8 cellular contexts compared by ENCODE assay signal in genomic region chr19:58388175-58388526, GRCh38. TPM values are rescaled to one million over a fixed set of nuclear protein-coding genes. Genes with fewer than 3 reads are reported as not detected.
DNase-seq lines count a peak whose midpoint lies in the region; ATAC-seq, FAIRE-seq and TF ChIP-seq lines count a peak whose summit lies in the region.

No MANE protein-coding gene starts in this region.

- TF ChIP-seq POLR2A in HepG2 (IDR thresholded peaks at IDR 0.05; ENCODE audit: insufficient read depth in 1 of 2, low read depth in 2 of 2, low read length in 2 of 2) = no peak

- in situ Hi-C loops in HepG2 (cut with HindIII; ENCODE audit: extremely low pct_ligation_motif_present, low pct_unique_long_range_greater_than_20kb) = no loop called here

- peak overlapping the region; percentile 99 for H3K27ac ChIP-seq in HepG2 (ENCODE audit: extremely low read length, insufficient read depth, low read length)
- H3K27ac ChIP-seq in tibial artery = no peak overlapping the region

- H4K20me1 ChIP-seq in HepG2 (ENCODE audit: insufficient read depth, low read length) = peaks cover 35% of the 10 kb centered on the region

- peaks cover 46% of the 10 kb centered on the region for H3K79me2 ChIP-seq in HepG2 (ENCODE audit: insufficient read depth, low read length)

- H3K4me2 ChIP-seq in HepG2 (ENCODE audit: low read depth, low read length) = peak overlapping the region; percentile 99

- H3K36me3 Mint-ChIP-seq in activated T-cell treated with anti-CD3 and anti-CD28 coated beads, Interleukin-2, amount 50 U/mL, for 72 hours (ENCODE audit: insufficient read depth in 2 of 2) = peaks cover 8 to 28% of the 10 kb centered on the region in 2 donors
- peaks cover 54% of the 10 kb centered on the region for H3K36me3 Mint-ChIP-seq in activated naive CD8-positive, alpha-beta T cell treated with anti-CD3 and anti-CD28 coated beads, Interleukin-2, amount 50 U/mL, for 24 hours (ENCODE audit: low read depth)

- BruUV-seq in HepG2 (replicated peaks; lab: Mats Ljungman, UMichigan) = no TSS peak

- TF ChIP-seq CTCF in HepG2 (CRISPR knock-in tag; IDR thresholded peaks at IDR 0.05) = no peak
- TF ChIP-seq CTCF in tibial artery (IDR thresholded peaks at IDR 0.05) = no peak

- 72% methylated on average over 2 of the region's 3 CpGs for WGBS in HepG2 (ENCODE audit: low lambda C conversion rate)

- no peaks in the 10 kb centered on the region for H3K9me3 Mint-ChIP-seq in activated T-cell treated with anti-CD3 and anti-CD28 coated beads, Interleukin-2, amount 50 U/mL, for 72 hours
- no peaks in the 10 kb centered on the region for H3K9me3 Mint-ChIP-seq in activated naive CD8-positive, alpha-beta T cell treated with anti-CD3 and anti-CD28 coated beads, Interleukin-2, amount 50 U/mL, for 24 hours

- no peak overlapping the region for H2AFZ ChIP-seq in HepG2 (ENCODE audit: low read length)

- no peak for FAIRE-seq in HepG2 (lab: Jason Lieb, UNC)

- peak overlapping the region; percentile 97 for H3K9ac ChIP-seq in HepG2 (ENCODE audit: insufficient read depth, low read depth, low read length)

- TF ChIP-seq RAD21 in HepG2 (CRISPR knock-in tag; IDR thresholded peaks at IDR 0.05) = no peak

- peak overlapping the region; percentile 83 to 98 (median 92); a peak in 5 of 6 replicates for H3K4me3 ChIP-seq in HepG2 (replicated peaks in 1 of 3; ENCODE audit: insufficient read depth in 1 of 3, low read depth in 2 of 3, low read length in 3 of 3)
- peak overlapping the region; percentile 78 to 83 for H3K4me3 ChIP-seq in tibial artery

- POLR2A ChIA-PET in HepG2 (lab: Yijun Ruan, JAX) = interaction anchor here (0.8 to 4.6 kb wide), 5 partner anchors 19 to 111 kb away, joined by 3 to 19 read pairs (median 3); partner anchors contain the start of genes ZNF497, ZNF584 and ZSCAN22

- H3K36me3 ChIP-seq in HepG2 (replicated peaks in 1 of 2; ENCODE audit: control insufficient read depth in 1 of 2, insufficient read depth in 2 of 2, low read length in 2 of 2) (peaks cover 3 to 41% of the 10 kb centered on the region in 2 experiments), tibial artery (peaks cover 26 to 51% (median 28%) of the 10 kb centered on the region in 3 donors)

- no peaks in the 10 kb centered on the region for H3K27me3 Mint-ChIP-seq in activated T-cell treated with anti-CD3 and anti-CD28 coated beads, Interleukin-2, amount 50 U/mL, for 72 hours (ENCODE audit: low read depth)
- H3K27me3 Mint-ChIP-seq in activated naive CD8-positive, alpha-beta T cell treated with anti-CD3 and anti-CD28 coated beads, Interleukin-2, amount 50 U/mL, for 24 hours = no peaks in the 10 kb centered on the region

- H3K27me3 ChIP-seq in HepG2 (ENCODE audit: control insufficient read depth in 1 of 2, insufficient read depth in 2 of 2, low read length in 2 of 2) (no peaks in the 10 kb centered on the region; a peak in 1 of 5 replicates), tibial artery (no peaks in the 10 kb centered on the region)

- TF ChIP-seq EP300 in HepG2 (IDR thresholded peaks at IDR 0.05; ENCODE audit: low read depth in 2 of 2, low read length in 2 of 2) (no peak), HepG2 (CRISPR knock-in tag; IDR thresholded peaks at IDR 0.05; ENCODE audit: borderline replicate concordance) (no peak)

- DNase-seq in activated T-cell treated with anti-CD3 and anti-CD28 coated beads, Interleukin-2, amount 50 U/mL, for 72 hours = no peak
- DNase-seq in activated T-cell treated with anti-CD3 and anti-CD28 coated beads for 4 hours = no peak
- DNase-seq in activated naive CD8-positive, alpha-beta T cell treated with anti-CD3 and anti-CD28 coated beads, Interleukin-2, amount 50 U/mL, for 24 hours = no peak
- no peak for DNase-seq in HepG2 (ENCODE audit: low spot score)
- no peak for DNase-seq in tibial artery
- DNase-seq in NCI-H526 treated with DMSO at 0.1 percent for 48 hours (lab: John Stamatoyannopoulos, UW) = no peak
- no peak for DNase-seq in NCI-H345 (lab: John Stamatoyannopoulos, UW)

- peak overlapping the region; percentile 96 for H3K4me3 Mint-ChIP-seq in activated T-cell treated with anti-CD3 and anti-CD28 coated beads, Interleukin-2, amount 50 U/mL, for 72 hours
- H3K4me3 Mint-ChIP-seq in activated naive CD8-positive, alpha-beta T cell treated with anti-CD3 and anti-CD28 coated beads, Interleukin-2, amount 50 U/mL, for 24 hours = peak overlapping the region; percentile 98

- H3K4me1 Mint-ChIP-seq in activated T-cell treated with anti-CD3 and anti-CD28 coated beads, Interleukin-2, amount 50 U/mL, for 72 hours (ENCODE audit: low read depth) = peaks cover 39% of the 10 kb centered on the region
- H3K4me1 Mint-ChIP-seq in activated naive CD8-positive, alpha-beta T cell treated with anti-CD3 and anti-CD28 coated beads, Interleukin-2, amount 50 U/mL, for 24 hours = peaks cover 55% of the 10 kb centered on the region

- ATAC-seq in activated T-cell treated with anti-CD3 and anti-CD28 coated beads, Interleukin-2, amount 50 U/mL, for 72 hours (replicated peaks in 1 of 2) = no peak
- no peak for ATAC-seq in activated naive CD8-positive, alpha-beta T cell treated with anti-CD3 and anti-CD28 coated beads, Interleukin-2, amount 50 U/mL, for 24 hours
- ATAC-seq in HepG2 (no peak), HG02642 (IDR thresholded peaks at IDR 0.05; ENCODE audit: poor library complexity, unreplicated experiment) (no peak)

- H3K9me3 ChIP-seq in HepG2 (ENCODE audit: low read length) (no peaks in the 10 kb centered on the region), tibial artery (no peaks in the 10 kb centered on the region)

- intact Hi-C loops in HepG2 (cut with micrococcal nuclease; ENCODE audit: unreplicated experiment) = loop anchor here (5.0 kb wide), 1 partner anchor 206 kb away; the partner anchor contains the start of gene ZNF274
- intact Hi-C loops in tibial artery (cut with DNase I; ENCODE audit: low total_unique reads) = no loop called here

- H3K4me1 ChIP-seq in HepG2 (ENCODE audit: insufficient read depth, low read length) (peaks cover 47% of the 10 kb centered on the region), tibial artery (peaks cover 0 to 32% (median 26%) of the 10 kb centered on the region in 4 donors)

- CTCF ChIA-PET in HepG2 (lab: Yijun Ruan, JAX; ENCODE audit: low intra/inter-chr PET ratio, low total read pairs) = no interaction called here

- H3K27ac Mint-ChIP-seq in activated T-cell treated with anti-CD3 and anti-CD28 coated beads, Interleukin-2, amount 50 U/mL, for 72 hours = peak overlapping the region; percentile 97
- H3K27ac Mint-ChIP-seq in activated naive CD8-positive, alpha-beta T cell treated with anti-CD3 and anti-CD28 coated beads, Interleukin-2, amount 50 U/mL, for 24 hours = peak overlapping the region; percentile 99

RNA-seq across cellular contexts. Expression of gene RPS5, which starts 1.1 kb away (rescaled TPM):
- 1,000 to 10,000 TPM; 1,499 to 1,539 TPM for total RNA-seq in activated T-cell treated with anti-CD3 and anti-CD28 coated beads, Interleukin-2, amount 50 U/mL, for 72 hours
- 1,544 and 1,715 TPM in 2 replicates for total RNA-seq in HepG2 (2016; rRNA removed; fragmentation: Illumina TruSeq; extraction: Trizol)
- total RNA-seq in HepG2 (2016; cell fraction: cytosol; rRNA removed; fragmentation: Illumina TruSeq; extraction: Trizol; ENCODE audit: low read depth) = 2,017 and 2,110 TPM in 2 replicates
- 1,517 and 1,921 TPM in 2 replicates for total RNA-seq in HepG2 (2016; cell fraction: insoluble cytoplasmic fraction; rRNA removed; fragmentation: Illumina TruSeq; extraction: Trizol)
- total RNA-seq in HepG2 (2016; cell fraction: membrane; rRNA removed; fragmentation: Illumina TruSeq; extraction: Trizol) = 2,939 and 3,145 TPM in 2 replicates
- 614 and 724 TPM in 2 replicates for total RNA-seq in HepG2 (2016; cell fraction: nucleus; rRNA removed; fragmentation: Illumina TruSeq; extraction: Trizol)
- polyA plus RNA-seq in HepG2 (2011; rRNA removed) = 4,145 and 4,408 TPM in 2 replicates
- 3,539 and 5,584 TPM in 2 replicates for polyA plus RNA-seq in HepG2 (2011; cell fraction: cytosol; rRNA removed)
- 1,780 and 1,928 TPM in 2 replicates for polyA plus RNA-seq in HepG2 (2011; cell fraction: nucleus; rRNA removed)
- 1,706 and 1,819 TPM in 2 replicates for polyA plus RNA-seq in HepG2 (2012)
- polyA plus RNA-seq in HepG2 (2016; cell fraction: cytosol; fragmentation: Illumina TruSeq; extraction: Trizol; ENCODE audit: low read depth) = 2,310 and 2,596 TPM in 2 replicates
- polyA plus RNA-seq in HepG2 (2016; cell fraction: insoluble cytoplasmic fraction; fragmentation: Illumina TruSeq; extraction: Trizol; ENCODE audit: low read depth) = 1,782 and 1,827 TPM in 2 replicates
- polyA plus RNA-seq in HepG2 (2016; cell fraction: membrane; fragmentation: Illumina TruSeq; extraction: Trizol; ENCODE audit: low read depth) = 3,073 and 3,180 TPM in 2 replicates
- 1,095 and 1,142 TPM in 2 replicates for polyA plus RNA-seq in HepG2 (2016; cell fraction: nucleus; fragmentation: Illumina TruSeq; extraction: Trizol; ENCODE audit: insufficient read depth, low read depth)
- polyA minus RNA-seq in HepG2 (2011; rRNA and poly(A)+ RNA removed; ENCODE audit: low replicate concordance) = 2,710 and 3,749 TPM in 2 replicates
- polyA minus RNA-seq in HepG2 (2011; cell fraction: cytosol; rRNA and poly(A)+ RNA removed) = 541 and 557 TPM in 2 replicates
- 340 and 381 TPM in 2 replicates for polyA minus RNA-seq in HepG2 (2011; cell fraction: nucleus; rRNA and poly(A)+ RNA removed)

RNA-seq across cellular contexts. Expression of gene RNF225, which starts 7.3 kb away (rescaled TPM):
- 1 to 10 TPM in 1 of 2 donors, under 1 TPM in 1; 0.58 to 1.5 TPM for total RNA-seq in activated T-cell treated with anti-CD3 and anti-CD28 coated beads, Interleukin-2, amount 50 U/mL, for 72 hours
- total RNA-seq in HepG2 (2016; rRNA removed; fragmentation: Illumina TruSeq; extraction: Trizol) = not detected in 2 replicates
- total RNA-seq in HepG2 (2016; cell fraction: cytosol; rRNA removed; fragmentation: Illumina TruSeq; extraction: Trizol; ENCODE audit: low read depth) = not detected in 2 replicates
- total RNA-seq in HepG2 (2016; cell fraction: insoluble cytoplasmic fraction; rRNA removed; fragmentation: Illumina TruSeq; extraction: Trizol) = not detected in 2 replicates
- total RNA-seq in HepG2 (2016; cell fraction: membrane; rRNA removed; fragmentation: Illumina TruSeq; extraction: Trizol) = not detected in 2 replicates
- not detected in 2 replicates for total RNA-seq in HepG2 (2016; cell fraction: nucleus; rRNA removed; fragmentation: Illumina TruSeq; extraction: Trizol)
- not detected in 2 replicates for polyA plus RNA-seq in HepG2 (2011; rRNA removed)
- not detected in 2 replicates for polyA plus RNA-seq in HepG2 (2011; cell fraction: cytosol; rRNA removed)
- 0.57 and 1.5 TPM in 2 replicates for polyA plus RNA-seq in HepG2 (2011; cell fraction: nucleus; rRNA removed)
- not detected in 2 replicates for polyA plus RNA-seq in HepG2 (2012)
- polyA plus RNA-seq in HepG2 (2016; cell fraction: cytosol; fragmentation: Illumina TruSeq; extraction: Trizol; ENCODE audit: low read depth) = not detected in 2 replicates
- polyA plus RNA-seq in HepG2 (2016; cell fraction: insoluble cytoplasmic fraction; fragmentation: Illumina TruSeq; extraction: Trizol; ENCODE audit: low read depth) = not detected in 2 replicates
- polyA plus RNA-seq in HepG2 (2016; cell fraction: membrane; fragmentation: Illumina TruSeq; extraction: Trizol; ENCODE audit: low read depth) = not detected in 2 replicates
- polyA plus RNA-seq in HepG2 (2016; cell fraction: nucleus; fragmentation: Illumina TruSeq; extraction: Trizol; ENCODE audit: insufficient read depth, low read depth) = not detected in 2 replicates
- 0.80 TPM in 1 of 2 replicates, not detected in the other for polyA minus RNA-seq in HepG2 (2011; rRNA and poly(A)+ RNA removed; ENCODE audit: low replicate concordance)
- not detected in 2 replicates for polyA minus RNA-seq in HepG2 (2011; cell fraction: cytosol; rRNA and poly(A)+ RNA removed)
- polyA minus RNA-seq in HepG2 (2011; cell fraction: nucleus; rRNA and poly(A)+ RNA removed) = 1.5 and 2.4 TPM in 2 replicates

RNA-seq across cellular contexts. Expression of gene ZNF837, which starts 7.3 kb away (rescaled TPM):
- 1 to 10 TPM; 2.3 to 3.0 TPM for total RNA-seq in activated T-cell treated with anti-CD3 and anti-CD28 coated beads, Interleukin-2, amount 50 U/mL, for 72 hours
- total RNA-seq in HepG2 (2016; rRNA removed; fragmentation: Illumina TruSeq; extraction: Trizol) = 0.73 and 1.3 TPM in 2 replicates
- total RNA-seq in HepG2 (2016; cell fraction: cytosol; rRNA removed; fragmentation: Illumina TruSeq; extraction: Trizol; ENCODE audit: low read depth) = 0.71 and 0.79 TPM in 2 replicates
- total RNA-seq in HepG2 (2016; cell fraction: insoluble cytoplasmic fraction; rRNA removed; fragmentation: Illumina TruSeq; extraction: Trizol) = 0.68 and 1.8 TPM in 2 replicates
- total RNA-seq in HepG2 (2016; cell fraction: membrane; rRNA removed; fragmentation: Illumina TruSeq; extraction: Trizol) = 1.5 and 2.2 TPM in 2 replicates
- total RNA-seq in HepG2 (2016; cell fraction: nucleus; rRNA removed; fragmentation: Illumina TruSeq; extraction: Trizol) = 1.0 and 1.6 TPM in 2 replicates
- polyA plus RNA-seq in HepG2 (2011; rRNA removed) = 0.29 and 0.69 TPM in 2 replicates
- polyA plus RNA-seq in HepG2 (2011; cell fraction: cytosol; rRNA removed) = 0.37 and 0.87 TPM in 2 replicates
- polyA plus RNA-seq in HepG2 (2011; cell fraction: nucleus; rRNA removed) = 1.6 TPM in 2 replicates
- 0.47 and 0.56 TPM in 2 replicates for polyA plus RNA-seq in HepG2 (2012)
- 0.55 and 0.72 TPM in 2 replicates for polyA plus RNA-seq in HepG2 (2016; cell fraction: cytosol; fragmentation: Illumina TruSeq; extraction: Trizol; ENCODE audit: low read depth)
- 0.70 and 0.97 TPM in 2 replicates for polyA plus RNA-seq in HepG2 (2016; cell fraction: insoluble cytoplasmic fraction; fragmentation: Illumina TruSeq; extraction: Trizol; ENCODE audit: low read depth)
- 0.61 and 0.99 TPM in 2 replicates for polyA plus RNA-seq in HepG2 (2016; cell fraction: membrane; fragmentation: Illumina TruSeq; extraction: Trizol; ENCODE audit: low read depth)
- polyA plus RNA-seq in HepG2 (2016; cell fraction: nucleus; fragmentation: Illumina TruSeq; extraction: Trizol; ENCODE audit: insufficient read depth, low read depth) = 0.38 and 1.3 TPM in 2 replicates
- 0.47 and 1.0 TPM in 2 replicates for polyA minus RNA-seq in HepG2 (2011; rRNA and poly(A)+ RNA removed; ENCODE audit: low replicate concordance)
- 0.44 and 0.69 TPM in 2 replicates for polyA minus RNA-seq in HepG2 (2011; cell fraction: cytosol; rRNA and poly(A)+ RNA removed)
- 0.25 and 0.90 TPM in 2 replicates for polyA minus RNA-seq in HepG2 (2011; cell fraction: nucleus; rRNA and poly(A)+ RNA removed)

RNA-seq across cellular contexts. Expression of gene ZNF584, which starts 20.3 kb away (rescaled TPM):
- total RNA-seq in activated T-cell treated with anti-CD3 and anti-CD28 coated beads, Interleukin-2, amount 50 U/mL, for 72 hours = 10 to 100 TPM in 1 of 2 donors, 1 to 10 TPM in 1; 7.5 to 10.4 TPM
- total RNA-seq in HepG2 (2016; rRNA removed; fragmentation: Illumina TruSeq; extraction: Trizol) = 6.8 and 7.0 TPM in 2 replicates
- 2.7 and 3.0 TPM in 2 replicates for total RNA-seq in HepG2 (2016; cell fraction: cytosol; rRNA removed; fragmentation: Illumina TruSeq; extraction: Trizol; ENCODE audit: low read depth)
- total RNA-seq in HepG2 (2016; cell fraction: insoluble cytoplasmic fraction; rRNA removed; fragmentation: Illumina TruSeq; extraction: Trizol) = 7.0 and 7.6 TPM in 2 replicates
- total RNA-seq in HepG2 (2016; cell fraction: membrane; rRNA removed; fragmentation: Illumina TruSeq; extraction: Trizol) = 5.6 and 7.1 TPM in 2 replicates
- total RNA-seq in HepG2 (2016; cell fraction: nucleus; rRNA removed; fragmentation: Illumina TruSeq; extraction: Trizol) = 4.6 and 6.5 TPM in 2 replicates
- 2.4 and 3.3 TPM in 2 replicates for polyA plus RNA-seq in HepG2 (2011; rRNA removed)
- polyA plus RNA-seq in HepG2 (2011; cell fraction: cytosol; rRNA removed) = 2.2 and 2.4 TPM in 2 replicates
- polyA plus RNA-seq in HepG2 (2011; cell fraction: nucleus; rRNA removed) = 2.7 and 3.7 TPM in 2 replicates
- polyA plus RNA-seq in HepG2 (2012) = 2.1 and 2.6 TPM in 2 replicates
- 1.5 and 2.0 TPM in 2 replicates for polyA plus RNA-seq in HepG2 (2016; cell fraction: cytosol; fragmentation: Illumina TruSeq; extraction: Trizol; ENCODE audit: low read depth)
- polyA plus RNA-seq in HepG2 (2016; cell fraction: insoluble cytoplasmic fraction; fragmentation: Illumina TruSeq; extraction: Trizol; ENCODE audit: low read depth) = 4.1 and 4.8 TPM in 2 replicates
- polyA plus RNA-seq in HepG2 (2016; cell fraction: membrane; fragmentation: Illumina TruSeq; extraction: Trizol; ENCODE audit: low read depth) = 2.5 and 4.0 TPM in 2 replicates
- 6.0 and 6.2 TPM in 2 replicates for polyA plus RNA-seq in HepG2 (2016; cell fraction: nucleus; fragmentation: Illumina TruSeq; extraction: Trizol; ENCODE audit: insufficient read depth, low read depth)
- 5.5 and 35.4 TPM in 2 replicates for polyA minus RNA-seq in HepG2 (2011; rRNA and poly(A)+ RNA removed; ENCODE audit: low replicate concordance)
- polyA minus RNA-seq in HepG2 (2011; cell fraction: cytosol; rRNA and poly(A)+ RNA removed) = 2.7 and 2.9 TPM in 2 replicates
- 4.2 and 4.6 TPM in 2 replicates for polyA minus RNA-seq in HepG2 (2011; cell fraction: nucleus; rRNA and poly(A)+ RNA removed)

RNA-seq across cellular contexts. Expression of gene ZNF497, which starts 25.6 kb away (rescaled TPM):
- 1 to 10 TPM; 1.5 to 2.4 TPM for total RNA-seq in activated T-cell treated with anti-CD3 and anti-CD28 coated beads, Interleukin-2, amount 50 U/mL, for 72 hours
- 1.1 and 1.9 TPM in 2 replicates for total RNA-seq in HepG2 (2016; rRNA removed; fragmentation: Illumina TruSeq; extraction: Trizol)
- total RNA-seq in HepG2 (2016; cell fraction: cytosol; rRNA removed; fragmentation: Illumina TruSeq; extraction: Trizol; ENCODE audit: low read depth) = 0.10 and 0.53 TPM in 2 replicates
- total RNA-seq in HepG2 (2016; cell fraction: insoluble cytoplasmic fraction; rRNA removed; fragmentation: Illumina TruSeq; extraction: Trizol) = 1.4 and 1.9 TPM in 2 replicates
- 0.76 and 0.77 TPM in 2 replicates for total RNA-seq in HepG2 (2016; cell fraction: membrane; rRNA removed; fragmentation: Illumina TruSeq; extraction: Trizol)
- total RNA-seq in HepG2 (2016; cell fraction: nucleus; rRNA removed; fragmentation: Illumina TruSeq; extraction: Trizol) = 1.4 and 2.1 TPM in 2 replicates
- polyA plus RNA-seq in HepG2 (2011; rRNA removed) = 1.5 and 1.8 TPM in 2 replicates
- polyA plus RNA-seq in HepG2 (2011; cell fraction: cytosol; rRNA removed) = 0.74 and 1.2 TPM in 2 replicates
- 9.3 and 11.8 TPM in 2 replicates for polyA plus RNA-seq in HepG2 (2011; cell fraction: nucleus; rRNA removed)
- polyA plus RNA-seq in HepG2 (2012) = 0.83 and 1.1 TPM in 2 replicates
- 0.10 and 0.16 TPM in 2 replicates for polyA plus RNA-seq in HepG2 (2016; cell fraction: cytosol; fragmentation: Illumina TruSeq; extraction: Trizol; ENCODE audit: low read depth)
- polyA plus RNA-seq in HepG2 (2016; cell fraction: insoluble cytoplasmic fraction; fragmentation: Illumina TruSeq; extraction: Trizol; ENCODE audit: low read depth) = 0.84 and 1.1 TPM in 2 replicates
- polyA plus RNA-seq in HepG2 (2016; cell fraction: membrane; fragmentation: Illumina TruSeq; extraction: Trizol; ENCODE audit: low read depth) = 0.37 and 0.49 TPM in 2 replicates
- 3.8 and 4.5 TPM in 2 replicates for polyA plus RNA-seq in HepG2 (2016; cell fraction: nucleus; fragmentation: Illumina TruSeq; extraction: Trizol; ENCODE audit: insufficient read depth, low read depth)
- polyA minus RNA-seq in HepG2 (2011; rRNA and poly(A)+ RNA removed; ENCODE audit: low replicate concordance) = 3.8 and 4.0 TPM in 2 replicates
- polyA minus RNA-seq in HepG2 (2011; cell fraction: cytosol; rRNA and poly(A)+ RNA removed) = 0.40 and 0.79 TPM in 2 replicates
- polyA minus RNA-seq in HepG2 (2011; cell fraction: nucleus; rRNA and poly(A)+ RNA removed) = 2.7 and 3.0 TPM in 2 replicates
